In the genomic region with DNA sequence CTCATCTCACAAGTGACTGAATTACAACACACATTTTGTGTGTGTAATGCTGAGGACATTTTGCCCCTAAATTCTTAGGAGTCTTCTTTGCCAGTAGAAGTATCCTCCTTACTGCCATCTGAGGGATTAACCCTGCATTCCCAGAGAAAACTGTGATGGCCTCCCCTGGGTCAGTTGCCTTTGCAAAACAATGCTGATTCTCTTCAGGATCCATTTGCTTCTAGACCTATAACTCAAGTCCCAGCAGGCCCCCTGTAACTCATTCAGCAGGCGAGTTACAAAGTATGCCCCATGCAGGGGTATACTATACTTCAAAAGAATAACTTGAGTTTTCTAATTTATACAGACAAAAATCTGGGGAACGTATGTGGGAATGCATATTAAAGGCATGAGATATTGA, we compare ENCODE assay signal across 13 cellular contexts. TPM values are rescaled to one million over a fixed set of nuclear protein-coding genes. Genes with fewer than 3 reads are reported as not detected.
A peak's percentile ranks its signal among the peaks of the same experiment; 100 is the strongest.
DNase-seq lines count a peak whose midpoint lies in the region; ATAC-seq and TF ChIP-seq lines count a peak whose summit lies in the region.
"Had no signal": no experiment of that assay in that cellular context is flagged by ENCODE, and none has a peak within 500 bp of the region (broad histone marks: within the 10 kb centered on the region; RNA-seq: fewer than 3 reads in every experiment).

No MANE protein-coding gene starts in this region.

- no peak overlapping the region for H4K8ac ChIP-seq in H9 (replicated peaks; ENCODE audit: insufficient read length, low read depth, low read length)

- H2BK20ac ChIP-seq in H9 (ENCODE audit: low read depth, low read length, poor library complexity, severe bottlenecking) = no peak overlapping the region

- H3K27ac ChIP-seq in H9 (ENCODE audit: insufficient read length, low read depth, low read length) (no peak overlapping the region), iPS-18a (ENCODE audit: low read length) (no peak overlapping the region), parathyroid adenoma (no peak overlapping the region), foreskin keratinocyte (no peak overlapping the region)

- H4K91ac ChIP-seq in H9 (ENCODE audit: insufficient read length, low read depth, low read length) = no peak overlapping the region

- H3K4me3 ChIP-seq in iPS-18a (ENCODE audit: low read length) = peak overlapping the region; percentile 43
- H3K4me3 ChIP-seq in parathyroid adenoma (ENCODE audit: low read depth, low read length) = no peak overlapping the region

- H3K9me3 Mint-ChIP-seq in H9 (no peaks in the 10 kb centered on the region; a peak in 1 of 5 replicates), progenitor cell of endocrine pancreas (ENCODE audit: low read depth) (no peaks in the 10 kb centered on the region)
- H3K9me3 Mint-ChIP-seq: CD8-positive, alpha-beta T cell had no signal

- no peaks in the 10 kb centered on the region for H3K9me3 ChIP-seq in H9 (ENCODE audit: control insufficient read depth, low read depth, low read length)
- H3K9me3 ChIP-seq in T-helper 17 cell (ENCODE audit: control insufficient read depth, low read length, poor library complexity, severe bottlenecking) = no peaks in the 10 kb centered on the region
- H3K9me3 ChIP-seq in iPS-18a (ENCODE audit: control insufficient read depth, low read depth, low read length) = no peaks in the 10 kb centered on the region
- H3K9me3 ChIP-seq in parathyroid adenoma (ENCODE audit: control insufficient read depth, low read length) = no peaks in the 10 kb centered on the region

- H3K27me3 ChIP-seq in H9 (ENCODE audit: insufficient read depth, low read length) (no peaks in the 10 kb centered on the region), iPS-18a (ENCODE audit: control insufficient read depth, insufficient read depth, low read length) (peaks cover 26% of the 10 kb centered on the region), parathyroid adenoma (ENCODE audit: control insufficient read depth, insufficient read depth, low read length) (no peaks in the 10 kb centered on the region), foreskin keratinocyte (peaks cover 62% of the 10 kb centered on the region)

- H3K4me3 Mint-ChIP-seq in H9 = peak overlapping the region; percentile 10 to 28
- no peak overlapping the region for H3K4me3 Mint-ChIP-seq in T-helper 17 cell
- no peak overlapping the region for H3K4me3 Mint-ChIP-seq in progenitor cell of endocrine pancreas (ENCODE audit: low read depth)
- H3K4me3 Mint-ChIP-seq: B cell; CD8-positive, alpha-beta T cell had no signal

- H3T11ph ChIP-seq in H9 (ENCODE audit: low read length) = no peak overlapping the region

- H3K79me2 ChIP-seq in H9 (ENCODE audit: insufficient read depth, low read length) (no peaks in the 10 kb centered on the region), parathyroid adenoma (no peaks in the 10 kb centered on the region)

- peak overlapping the region; percentile 57 to 94 (median 85); a peak in 6 of 7 replicates for H3K27ac Mint-ChIP-seq in H9
- H3K27ac Mint-ChIP-seq in T-helper 17 cell = peak overlapping the region; percentile 63
- H3K27ac Mint-ChIP-seq in progenitor cell of endocrine pancreas = no peak overlapping the region
- H3K27ac Mint-ChIP-seq: B cell; CD8-positive, alpha-beta T cell had no signal

- no CpG with 5 or more reads among the region's 2 CpGs for WGBS in H9 (ENCODE audit: extremely low coverage, insufficient read length, low lambda C conversion rate)

- H3K9ac ChIP-seq in H9 (ENCODE audit: extremely low read depth, insufficient read length, low read length) (no peak overlapping the region), iPS-18a (ENCODE audit: low read length) (no peak overlapping the region), parathyroid adenoma (no peak overlapping the region)

- no peak overlapping the region for H2BK5ac ChIP-seq in H9 (ENCODE audit: insufficient read length, low read length)

- no peak overlapping the region for H4K5ac ChIP-seq in H9 (ENCODE audit: insufficient read length, low read depth, low read length)

- H3K4me2 ChIP-seq in H9 (ENCODE audit: insufficient read depth, insufficient read length, low read length) (peak overlapping the region; percentile 36), parathyroid adenoma (ENCODE audit: low read length) (peak overlapping the region; percentile 50)

- no peak overlapping the region for H2BK15ac ChIP-seq in H9 (ENCODE audit: low read depth, low read length)

- ATAC-seq in T-helper 17 cell = no peak
- no peak for ATAC-seq in foreskin keratinocyte
- no peak for ATAC-seq in GM19395 (IDR thresholded peaks at IDR 0.05; ENCODE audit: unreplicated experiment)
- ATAC-seq: CD8-positive, alpha-beta T cell had no signal

- H3K23ac ChIP-seq in H9 (ENCODE audit: insufficient read length, low read depth, low read length) = no peak overlapping the region

- DNase-seq in H9 (peak; percentile 53), T-helper 17 cell (no peak), foreskin keratinocyte (no peak), progenitor cell of endocrine pancreas (ENCODE audit: low spot score, unreplicated experiment) (no peak)
- DNase-seq: CD8-positive, alpha-beta T cell; KG1; NCI-H1105; NCI-H187 treated with DMSO at 0.1 percent for 48 hours; NCI-H774 had no signal

- H3K56ac ChIP-seq in H9 (ENCODE audit: insufficient read length, low read depth, low read length) = no peak overlapping the region

- H3K23me2 ChIP-seq in H9 (ENCODE audit: insufficient read length, low read depth, low read length, poor library complexity, severe bottlenecking) = peaks cover 4% of the 10 kb centered on the region

- H3K27me3 Mint-ChIP-seq in H9 (ENCODE audit: low read depth) (peaks cover 46% of the 10 kb centered on the region), T-helper 17 cell (no peaks in the 10 kb centered on the region), progenitor cell of endocrine pancreas (peaks cover 29% of the 10 kb centered on the region)

- H3K14ac ChIP-seq in H9 (ENCODE audit: insufficient read depth, low read length) = 0 out of 2 replicates have a peak overlapping the region, but pooled peaks have one; percentile 29

- H2AFZ ChIP-seq in H9 (ENCODE audit: low read length) = no peak overlapping the region
- no peak overlapping the region for H2AFZ ChIP-seq in parathyroid adenoma

- no peak overlapping the region for H3K4ac ChIP-seq in H9 (ENCODE audit: low read depth, low read length)

- no peaks in the 10 kb centered on the region for H3K79me1 ChIP-seq in H9 (ENCODE audit: insufficient read depth, low read depth, low read length, poor library complexity, severe bottlenecking)

- H3K36me3 Mint-ChIP-seq in H9 (ENCODE audit: insufficient read depth in 1 of 3, low read depth in 3 of 3) (no peaks in the 10 kb centered on the region; a peak in 1 of 7 replicates), T-helper 17 cell (ENCODE audit: low read depth) (no peaks in the 10 kb centered on the region), progenitor cell of endocrine pancreas (ENCODE audit: insufficient read depth) (no peaks in the 10 kb centered on the region)
- H3K36me3 Mint-ChIP-seq: CD8-positive, alpha-beta T cell had no signal

- H4K20me1 ChIP-seq in H9 (ENCODE audit: control insufficient read depth, insufficient read depth, insufficient read length) = no peaks in the 10 kb centered on the region

- no peak for TF ChIP-seq CTCF in H9 (conservative IDR thresholded peaks at IDR 0.05)
- TF ChIP-seq CTCF in parathyroid adenoma (IDR thresholded peaks at IDR 0.05) = no peak
- TF ChIP-seq CTCF in foreskin keratinocyte (conservative IDR thresholded peaks at IDR 0.05) = no peak
- TF ChIP-seq CTCF in progenitor cell of endocrine pancreas (IDR thresholded peaks at IDR 0.05; ENCODE audit: unreplicated experiment) = no peak

- peaks cover 10% of the 10 kb centered on the region; the same call in 1 of the 2 replicates for H3K4me1 ChIP-seq in H9 (ENCODE audit: insufficient read depth, low read length)
- peaks cover 27% of the 10 kb centered on the region for H3K4me1 ChIP-seq in iPS-18a (ENCODE audit: control insufficient read depth, low read depth, low read length)
- H3K4me1 ChIP-seq in parathyroid adenoma = peaks cover 35% of the 10 kb centered on the region
- no peaks in the 10 kb centered on the region for H3K4me1 ChIP-seq in foreskin keratinocyte

- no peak overlapping the region for H2AK5ac ChIP-seq in H9 (ENCODE audit: insufficient read length, low read length)

- no peak overlapping the region for H2BK12ac ChIP-seq in H9 (ENCODE audit: insufficient read length, low read depth, low read length)

- no peak overlapping the region for H2BK120ac ChIP-seq in H9 (ENCODE audit: low read depth, low read length, poor library complexity, severe bottlenecking)

- H3K4me1 Mint-ChIP-seq in H9 = peaks cover 46 to 47% of the 10 kb centered on the region in 2 experiments
- H3K4me1 Mint-ChIP-seq in T-helper 17 cell = peaks cover 45% of the 10 kb centered on the region
- H3K4me1 Mint-ChIP-seq in progenitor cell of endocrine pancreas (ENCODE audit: low read depth) = peaks cover 20% of the 10 kb centered on the region

- H3K18ac ChIP-seq in H9 (ENCODE audit: insufficient read length, low read depth, low read length) = peak overlapping the region; percentile 63

- no peaks in the 10 kb centered on the region for H3K36me3 ChIP-seq in iPS-18a (ENCODE audit: control insufficient read depth, low read depth, low read length)
- no peaks in the 10 kb centered on the region for H3K36me3 ChIP-seq in parathyroid adenoma (ENCODE audit: control insufficient read depth, insufficient read depth, low read length)

RNA-seq across cellular contexts. Expression of a gene that starts 6.6 kb away (rescaled TPM):
- total RNA-seq in H9 (2021) (5.5 and 6.4 TPM in 2 replicates), T-helper 17 cell (10 to 100 TPM; 25.7 to 27.2 TPM), foreskin keratinocyte (0.14 and 0.25 TPM in 2 replicates), progenitor cell of endocrine pancreas (0.43 and 0.71 TPM in 2 replicates)
- polyA plus RNA-seq in foreskin keratinocyte = 0.08 and 0.19 TPM in 2 replicates

Comparison
In these comparisons a context has a peak if more than half of its experiments do, and no peak if none do; other contexts are left out.
1. H3K4me3 Mint-ChIP-seq: peak in H9 (2 of 2); none in T-helper 17 cell (single experiment) and progenitor cell of endocrine pancreas (single experiment).